8 cellular contexts compared by ENCODE assay signal in the genomic region with DNA sequence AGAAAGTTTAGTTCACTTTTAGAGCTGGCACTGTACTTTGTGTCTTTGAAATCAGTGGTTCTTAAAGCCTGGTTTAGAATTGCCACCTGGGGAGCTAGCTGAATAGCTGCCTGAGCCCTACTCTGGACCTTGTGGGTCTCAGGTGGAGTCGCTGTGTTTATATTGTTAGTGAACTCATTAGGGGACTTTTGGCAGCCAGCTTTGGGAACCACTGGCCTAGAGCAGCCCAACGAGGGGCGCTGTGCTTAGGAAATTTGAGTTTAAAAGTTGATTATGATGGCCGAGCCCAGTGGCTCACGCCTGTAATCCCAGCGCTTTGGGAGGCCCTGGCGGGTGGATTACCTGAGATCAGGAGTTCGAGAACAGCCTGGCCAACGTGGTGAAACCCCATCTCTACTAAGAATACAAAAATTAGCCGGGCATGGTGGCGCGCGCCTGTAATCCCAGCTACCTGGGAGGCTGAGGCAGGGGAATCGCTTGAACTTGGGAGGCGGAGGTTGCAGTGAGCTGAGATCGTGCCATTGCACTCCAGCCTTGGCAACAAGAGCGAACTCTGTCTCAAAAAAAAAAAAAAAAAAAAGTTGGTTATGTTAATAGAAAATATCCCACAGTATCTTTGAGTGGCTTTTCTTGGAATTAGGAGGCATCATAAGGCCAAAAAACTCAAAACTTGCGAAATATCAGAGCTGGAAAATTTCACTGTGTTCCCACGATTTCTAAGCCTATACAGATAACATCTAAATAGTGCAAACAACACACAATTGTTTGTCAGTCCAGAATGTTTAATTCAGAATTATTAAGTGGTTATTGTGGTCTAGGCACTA. TPM values are rescaled to one million over a fixed set of nuclear protein-coding genes. Genes with fewer than 3 reads are reported as not detected.
DNase-seq lines count a peak whose midpoint lies in the region; ATAC-seq, FAIRE-seq and TF ChIP-seq lines count a peak whose summit lies in the region.

No MANE protein-coding gene starts in this region.

- CTCF ChIA-PET in mammary epithelial cell (lab: Charles Lee; ENCODE audit: low non-redundant PET) = no interaction called here

- no peaks in the 10 kb centered on the region for H3K9me3 ChIP-seq in mammary epithelial cell (replicated peaks; ENCODE audit: insufficient read depth, low read length)
- H3K9me3 ChIP-seq in mesodermal cell (ENCODE audit: control insufficient read depth, low read length) = no peaks in the 10 kb centered on the region

- H3K27ac ChIP-seq in mammary epithelial cell (ENCODE audit: insufficient read depth, low read depth, low read length) (peak overlapping the region; percentile 78), mesodermal cell (ENCODE audit: low read depth, low read length, severe bottlenecking) (peak overlapping the region; percentile 58), urinary bladder (ENCODE audit: low read depth) (peak overlapping the region; percentile 68)

- H3K79me2 ChIP-seq in mammary epithelial cell (ENCODE audit: insufficient read depth, low read length) = peaks cover 41% of the 10 kb centered on the region

- dilution Hi-C loops in mammary epithelial cell (cut with HindIII; ENCODE audit: low sequenced_read_pairs) = no loop called here

- peak overlapping the region; percentile 82 for H2AFZ ChIP-seq in mammary epithelial cell (ENCODE audit: low read depth, low read length)

- in situ Hi-C loops in mammary epithelial cell (cut with MboI; ENCODE audit: low sequenced_read_pairs in 2 of 2) = no loop called here

- peak overlapping the region; percentile 59 for H3K4me2 ChIP-seq in mammary epithelial cell (ENCODE audit: insufficient read depth, low read depth, low read length)

- TF ChIP-seq POLR2A in NB4 (IDR thresholded peaks at IDR 0.05; ENCODE audit: extremely low read depth, insufficient read length) = no peak

- DNase-seq in NB4 (ENCODE audit: low read depth) (peak; percentile 31), mammary epithelial cell (no peak), urothelium cell line (ENCODE audit: low spot score) (no peak), NCI-H1694 treated with DMSO at 0.1 percent for 48 hours (lab: John Stamatoyannopoulos, UW) (no peak)

- intact Hi-C loops in mammary epithelial cell (cut with micrococcal nuclease) = no loop called here

- H3K36me3 ChIP-seq in mammary epithelial cell (ENCODE audit: insufficient read depth, low read length) = no peaks in the 10 kb centered on the region
- no peaks in the 10 kb centered on the region for H3K36me3 ChIP-seq in mesodermal cell (ENCODE audit: control insufficient read depth, insufficient read depth, low read length)
- H3K36me3 ChIP-seq in urinary bladder (ENCODE audit: insufficient read depth) = no peaks in the 10 kb centered on the region

- peak overlapping the region; percentile 70 for H3K9ac ChIP-seq in mammary epithelial cell (ENCODE audit: insufficient read depth, low read length)

- WGBS in mammary epithelial cell (ENCODE audit: low coverage, missing lambda C conversion rate) = 36% methylated on average over 11 of the region's 19 CpGs
- WGBS in mesodermal cell (ENCODE audit: insufficient coverage in 2 of 2), 2 experiments = 80 to 87% methylated on average over 3 to 15 of the region's 19 CpGs
- 64% methylated on average over 19 of the region's 19 CpGs for WGBS in urinary bladder

- ATAC-seq in GM21737 (IDR thresholded peaks at IDR 0.05; ENCODE audit: unreplicated experiment) = peak; percentile 5

- H3K4me3 ChIP-seq in GM12875 (ENCODE audit: low read depth, low read length) = peak overlapping the region; percentile 93
- peak overlapping the region; percentile 98 for H3K4me3 ChIP-seq in NB4 (ENCODE audit: low read depth, low read length)
- H3K4me3 ChIP-seq in mammary epithelial cell (replicated peaks in 1 of 3; ENCODE audit: insufficient read depth in 1 of 3, low read depth in 2 of 3, low read length in 3 of 3) = peak overlapping the region; percentile 58 to 74 (median 73)
- H3K4me3 ChIP-seq in mesodermal cell (ENCODE audit: extremely low read depth, insufficient read depth, low read length, poor library complexity, severe bottlenecking) = peak overlapping the region; percentile 56
- H3K4me3 ChIP-seq in urinary bladder (ENCODE audit: low read depth, low read length) = peak overlapping the region; percentile 68

- H3K27me3 ChIP-seq in mammary epithelial cell (ENCODE audit: insufficient read depth, low read length) = no peaks in the 10 kb centered on the region

- TSS peak; percentile 73 for BruUV-seq in mammary epithelial cell (replicated peaks; lab: Mats Ljungman, UMichigan)

- no peak for FAIRE-seq in urothelium cell line (lab: Jason Lieb, UNC)

- H4K20me1 ChIP-seq in mammary epithelial cell (ENCODE audit: insufficient read depth, low read length) = no peaks in the 10 kb centered on the region

- TF ChIP-seq CTCF in GM12875 (IDR thresholded peaks at IDR 0.05; ENCODE audit: borderline replicate concordance, insufficient read depth, low read depth, low read length) (no peak), NB4 (IDR thresholded peaks at IDR 0.05; ENCODE audit: low read depth, low read length) (no peak), mammary epithelial cell (conservative IDR thresholded peaks at IDR 0.05 in 1 of 2, IDR thresholded peaks at IDR 0.05 in 1 of 2; ENCODE audit: extremely low read depth in 1 of 2, insufficient read depth in 1 of 2, low read depth in 1 of 2, low read length in 2 of 2) (no peak)

- H3K4me1 ChIP-seq in mammary epithelial cell (ENCODE audit: insufficient read depth, low read length) = peaks cover 13% of the 10 kb centered on the region
- H3K4me1 ChIP-seq in mesodermal cell (ENCODE audit: control insufficient read depth, insufficient read depth, low read length, poor library complexity, severe bottlenecking) = no peaks in the 10 kb centered on the region
- peaks cover 4% of the 10 kb centered on the region for H3K4me1 ChIP-seq in urinary bladder (ENCODE audit: insufficient read depth)

RNA-seq across cellular contexts. Expression of gene MCCC2, which starts 0.8 kb away (rescaled TPM):
- total RNA-seq in mammary epithelial cell (10 to 100 TPM; 23.3 to 41.3 TPM), urinary bladder (50.9 TPM)
- polyA plus RNA-seq in mammary epithelial cell (31.1 TPM), urinary bladder (22.6 TPM)
- polyA minus RNA-seq in mammary epithelial cell = 24.7 TPM
- 24.0 TPM for polyA plus RNA-seq in mesodermal cell (2013, experiment 1 of 2)
- 21.9 TPM for polyA plus RNA-seq in mesodermal cell (2013, experiment 2 of 2)
